In the genomic region with DNA sequence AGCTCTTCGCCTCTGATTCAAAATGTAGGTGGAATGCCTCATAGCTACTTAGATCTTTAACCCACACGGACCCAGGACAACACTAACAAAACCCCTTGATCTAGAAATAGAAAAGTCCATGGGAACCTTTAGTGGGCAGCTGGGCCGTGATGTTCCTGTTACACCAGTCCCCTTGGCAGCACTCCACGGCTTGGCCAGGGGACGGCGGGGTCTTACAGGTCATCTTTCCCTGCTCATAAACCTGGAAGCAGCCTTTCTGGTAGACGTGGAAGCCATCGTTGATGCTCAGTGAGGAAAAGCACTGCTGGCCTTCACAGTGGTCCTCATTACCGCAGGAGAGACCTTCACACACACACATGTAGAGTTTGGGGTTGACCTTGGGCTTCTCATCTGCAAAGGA, we compare ENCODE assay signal across 18 cellular contexts.
A peak's percentile ranks its signal among the peaks of the same experiment; 100 is the strongest.
DNase-seq lines count a peak whose midpoint lies in the region; ATAC-seq lines count a peak whose summit lies in the region.
"Had no signal": no experiment of that assay in that cellular context is flagged by ENCODE, and none has a peak within 500 bp of the region (broad histone marks: within the 10 kb centered on the region; RNA-seq: fewer than 3 reads in every experiment).

No MANE protein-coding gene starts in this region.

- H3K36me3 ChIP-seq in CD4-positive, CD25-positive, alpha-beta regulatory T cell (ENCODE audit: control insufficient read depth, insufficient read depth, low read length) = peaks cover 40% of the 10 kb centered on the region

- peaks cover 32% of the 10 kb centered on the region for H3K4me1 Mint-ChIP-seq in activated naive CD4-positive, alpha-beta T cell treated with anti-CD3 and anti-CD28 coated beads, Interleukin-2, amount 50 U/mL, for 24 hours
- peaks cover 15 to 34% (median 30%) of the 10 kb centered on the region in 4 donors for H3K4me1 Mint-ChIP-seq in CD4-positive, CD25-positive, alpha-beta regulatory T cell
- H3K4me1 Mint-ChIP-seq in activated T-helper 17 cell treated with anti-CD3 and anti-CD28 coated beads, Interleukin-2, amount 50 U/mL, for 72 hours = peaks cover 28% of the 10 kb centered on the region
- peaks cover 17% of the 10 kb centered on the region for H3K4me1 Mint-ChIP-seq in stimulated activated memory B cell treated with anti-CD40 and anti-IgM and Interleukin-4, amounts not matched to agents 10 μg/mL and 1 μg/mL and 100 μg/mL, for 72 hours
- H3K4me1 Mint-ChIP-seq: B cell had no signal

- no peaks in the 10 kb centered on the region for H3K27me3 Mint-ChIP-seq in activated naive CD4-positive, alpha-beta T cell treated with anti-CD3 and anti-CD28 coated beads, Interleukin-2, amount 50 U/mL, for 24 hours
- H3K27me3 Mint-ChIP-seq in CD4-positive, CD25-positive, alpha-beta regulatory T cell = no peaks in the 10 kb centered on the region
- H3K27me3 Mint-ChIP-seq in activated T-helper 17 cell treated with anti-CD3 and anti-CD28 coated beads, Interleukin-2, amount 50 U/mL, for 72 hours = no peaks in the 10 kb centered on the region
- H3K27me3 Mint-ChIP-seq in stimulated activated memory B cell treated with anti-CD40 and anti-IgM and Interleukin-4, amounts not matched to agents 10 μg/mL and 1 μg/mL and 100 μg/mL, for 72 hours = no peaks in the 10 kb centered on the region
- H3K27me3 Mint-ChIP-seq: B cell; CD4-positive, alpha-beta memory T cell; CD8-positive, alpha-beta memory T cell had no signal

- H3K27ac ChIP-seq in CD4-positive, CD25-positive, alpha-beta regulatory T cell (ENCODE audit: insufficient read depth, low read length, poor library complexity, severe bottlenecking) = no peak overlapping the region
- H3K27ac ChIP-seq: BLaER1 treated with 17β-estradiol and CSF1 and Interleukin-3, amounts not matched to agents 10 nM and 100 nM; C4-2B had no signal

- H3K4me3 Mint-ChIP-seq in activated naive CD4-positive, alpha-beta T cell treated with anti-CD3 and anti-CD28 coated beads, Interleukin-2, amount 50 U/mL, for 24 hours = no peak overlapping the region
- H3K4me3 Mint-ChIP-seq in CD4-positive, CD25-positive, alpha-beta regulatory T cell = no peak overlapping the region
- H3K4me3 Mint-ChIP-seq in activated T-helper 17 cell treated with anti-CD3 and anti-CD28 coated beads, Interleukin-2, amount 50 U/mL, for 72 hours = no peak overlapping the region
- no peak overlapping the region for H3K4me3 Mint-ChIP-seq in stimulated activated memory B cell treated with anti-CD40 and anti-IgM and Interleukin-4, amounts not matched to agents 10 μg/mL and 1 μg/mL and 100 μg/mL, for 72 hours
- H3K4me3 Mint-ChIP-seq: B cell; CD8-positive, alpha-beta memory T cell had no signal

- H3K9me3 ChIP-seq in CD4-positive, CD25-positive, alpha-beta regulatory T cell (ENCODE audit: control insufficient read depth in 2 of 2, low read length in 2 of 2) = no peaks in the 10 kb centered on the region
- H3K9me3 ChIP-seq: BLaER1 treated with 17β-estradiol and CSF1 and Interleukin-3, amounts not matched to agents 10 nM and 100 nM had no signal

- H3K4me3 ChIP-seq in CD4-positive, CD25-positive, alpha-beta regulatory T cell (ENCODE audit: low read depth, low read length) = no peak overlapping the region
- H3K4me3 ChIP-seq: BLaER1 treated with 17β-estradiol and CSF1 and Interleukin-3, amounts not matched to agents 10 nM and 100 nM had no signal

- no peak for DNase-seq in activated naive CD4-positive, alpha-beta T cell (lab: John Stamatoyannopoulos, UW)
- DNase-seq in CD4-positive, CD25-positive, alpha-beta regulatory T cell = no peak
- DNase-seq in superior temporal gyrus (ENCODE audit: extremely low spot score) = no peak
- DNase-seq: 8988T; AML-193; CD4-positive, alpha-beta memory T cell; CD8-positive, alpha-beta memory T cell; COR-L47; DMS79 treated with DMSO at 0.1 percent for 48 hours; GF-D8 had no signal

- H3K27ac Mint-ChIP-seq in activated naive CD4-positive, alpha-beta T cell treated with anti-CD3 and anti-CD28 coated beads, Interleukin-2, amount 50 U/mL, for 24 hours = peak overlapping the region; percentile 61
- H3K27ac Mint-ChIP-seq in CD4-positive, CD25-positive, alpha-beta regulatory T cell = peak overlapping the region in 2 of 3 donors; percentile 31 to 58
- peak overlapping the region; percentile 71 for H3K27ac Mint-ChIP-seq in activated T-helper 17 cell treated with anti-CD3 and anti-CD28 coated beads, Interleukin-2, amount 50 U/mL, for 72 hours
- peak overlapping the region; percentile 8 for H3K27ac Mint-ChIP-seq in stimulated activated memory B cell treated with anti-CD40 and anti-IgM and Interleukin-4, amounts not matched to agents 10 μg/mL and 1 μg/mL and 100 μg/mL, for 72 hours
- H3K27ac Mint-ChIP-seq: B cell had no signal

- no peaks in the 10 kb centered on the region for H3K27me3 ChIP-seq in CD4-positive, CD25-positive, alpha-beta regulatory T cell (ENCODE audit: control insufficient read depth, insufficient read depth, low read length)
- H3K27me3 ChIP-seq: BLaER1 treated with 17β-estradiol and CSF1 and Interleukin-3, amounts not matched to agents 10 nM and 100 nM had no signal

- no peak for ATAC-seq in CD4-positive, CD25-positive, alpha-beta regulatory T cell (ENCODE audit: low read depth in 2 of 2)
- no peak for ATAC-seq in activated T-helper 17 cell treated with anti-CD3 and anti-CD28 coated beads, Interleukin-2, amount 50 U/mL, for 72 hours (replicated peaks)
- ATAC-seq in stimulated activated memory B cell treated with anti-CD40 and anti-IgM and Interleukin-4, amounts not matched to agents 10 μg/mL and 1 μg/mL and 100 μg/mL, for 72 hours = no peak
- no peak for ATAC-seq in HG03045 (IDR thresholded peaks at IDR 0.05; ENCODE audit: unreplicated experiment)
- no peak for ATAC-seq in HG03039 (IDR thresholded peaks at IDR 0.05; ENCODE audit: unreplicated experiment)

- peaks cover 4% of the 10 kb centered on the region for H3K36me3 Mint-ChIP-seq in activated naive CD4-positive, alpha-beta T cell treated with anti-CD3 and anti-CD28 coated beads, Interleukin-2, amount 50 U/mL, for 24 hours
- H3K36me3 Mint-ChIP-seq in CD4-positive, CD25-positive, alpha-beta regulatory T cell = peaks cover 34% of the 10 kb centered on the region
- H3K36me3 Mint-ChIP-seq in activated T-helper 17 cell treated with anti-CD3 and anti-CD28 coated beads, Interleukin-2, amount 50 U/mL, for 72 hours (ENCODE audit: low read depth) = peaks cover 68% of the 10 kb centered on the region
- peaks cover 23% of the 10 kb centered on the region for H3K36me3 Mint-ChIP-seq in stimulated activated memory B cell treated with anti-CD40 and anti-IgM and Interleukin-4, amounts not matched to agents 10 μg/mL and 1 μg/mL and 100 μg/mL, for 72 hours

- no peaks in the 10 kb centered on the region for H3K9me3 Mint-ChIP-seq in activated naive CD4-positive, alpha-beta T cell treated with anti-CD3 and anti-CD28 coated beads, Interleukin-2, amount 50 U/mL, for 24 hours
- no peaks in the 10 kb centered on the region for H3K9me3 Mint-ChIP-seq in CD4-positive, CD25-positive, alpha-beta regulatory T cell
- H3K9me3 Mint-ChIP-seq in activated T-helper 17 cell treated with anti-CD3 and anti-CD28 coated beads, Interleukin-2, amount 50 U/mL, for 72 hours = no peaks in the 10 kb centered on the region
- no peaks in the 10 kb centered on the region for H3K9me3 Mint-ChIP-seq in stimulated activated memory B cell treated with anti-CD40 and anti-IgM and Interleukin-4, amounts not matched to agents 10 μg/mL and 1 μg/mL and 100 μg/mL, for 72 hours
- H3K9me3 Mint-ChIP-seq: CD8-positive, alpha-beta memory T cell had no signal

- peaks cover 23% of the 10 kb centered on the region for H3K4me1 ChIP-seq in CD4-positive, CD25-positive, alpha-beta regulatory T cell (ENCODE audit: control insufficient read depth, insufficient read depth, low read length, poor library complexity, severe bottlenecking)

Comparison
In these comparisons a context has a peak if more than half of its experiments do, and no peak if none do; other contexts are left out.
1. H3K27ac Mint-ChIP-seq: peak in every context shown above with its lines; median percentile 71 in activated T-helper 17 cell treated with anti-CD3 and anti-CD28 coated beads, Interleukin-2, amount 50 U/mL, for 72 hours; 61 in activated naive CD4-positive, alpha-beta T cell treated with anti-CD3 and anti-CD28 coated beads, Interleukin-2, amount 50 U/mL, for 24 hours; 44 in CD4-positive, CD25-positive, alpha-beta regulatory T cell; 8 in stimulated activated memory B cell treated with anti-CD40 and anti-IgM and Interleukin-4, amounts not matched to agents 10 μg/mL and 1 μg/mL and 100 μg/mL, for 72 hours.